ENCODE assay signal across 21 cellular contexts in the genomic region with DNA sequence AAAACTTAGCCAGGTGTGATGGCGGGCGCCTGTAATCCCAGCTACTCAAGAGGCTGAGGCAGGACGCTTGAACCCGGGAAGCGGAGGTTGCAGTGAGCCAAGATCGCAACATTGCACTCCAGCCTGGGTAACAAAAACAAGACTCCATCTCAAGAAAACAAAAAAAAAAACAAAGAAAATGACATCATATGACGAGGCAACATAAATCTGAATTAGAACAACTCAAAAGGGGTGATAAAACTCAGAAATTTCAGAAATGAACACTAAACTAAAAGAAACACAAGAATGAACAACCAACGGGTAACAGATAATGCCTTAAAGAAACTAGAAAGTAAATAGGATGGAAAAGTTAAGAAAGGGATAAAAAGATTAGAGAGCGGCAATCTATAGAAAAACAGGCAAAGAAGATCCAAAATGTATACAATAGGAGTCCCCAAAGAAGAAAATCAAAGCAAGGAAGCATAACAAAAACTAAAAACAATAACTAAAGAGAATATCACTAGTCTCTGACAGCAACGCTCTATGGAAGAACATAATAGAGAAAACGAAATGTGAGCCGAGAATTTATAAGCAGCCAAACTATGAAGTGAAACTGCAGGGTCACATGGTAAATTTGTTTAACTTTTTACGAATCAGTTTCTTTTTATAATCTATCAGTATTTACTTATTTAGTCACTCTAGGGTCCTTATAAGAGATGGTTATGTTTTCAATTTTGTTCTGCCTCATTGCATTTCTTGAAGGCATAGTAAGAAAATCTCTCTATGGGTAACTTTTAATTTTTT.
"Had no signal": no experiment of that assay in that cellular context is flagged by ENCODE, and none has a peak within 500 bp of the region (broad histone marks: within the 10 kb centered on the region; RNA-seq: fewer than 3 reads in every experiment).

No MANE protein-coding gene starts in this region.

- H3K36me3 ChIP-seq: adrenal gland, breast epithelium, gastrocnemius medialis, heart left ventricle, upper lobe of right lung had no signal

- ATAC-seq: activated naive CD4-positive, alpha-beta T cell treated with anti-CD3 and anti-CD28 coated beads, Interleukin-2, amount 50 U/mL, for 72 hours; activated T-cell treated with anti-CD3 and anti-CD28 coated beads, Interleukin-2, amount 50 U/mL, for 72 hours; gastrocnemius medialis; heart left ventricle; left lobe of liver; psoas muscle; right cardiac atrium; upper lobe of right lung had no signal

- H3K27me3 Mint-ChIP-seq: activated CD4-positive, alpha-beta T cell treated with anti-CD3 and anti-CD28 coated beads, Interleukin-2, amount 10 ng/mL, durations not matched to agents 7 days and 5 days had no signal

- H3K4me3 ChIP-seq: adrenal gland, breast epithelium, coronary artery, gastrocnemius medialis, heart left ventricle, psoas muscle, skin epidermis, testis, upper lobe of right lung had no signal

- H3K27me3 ChIP-seq: adrenal gland, breast epithelium, gastrocnemius medialis, heart left ventricle, testis, upper lobe of right lung had no signal

- DNase-seq: activated CD4-positive, alpha-beta T cell treated with anti-CD3 and anti-CD28 coated beads, Interleukin-2, amount 10 ng/mL, durations not matched to agents 7 days and 5 days; activated CD4-positive, CD25-positive, alpha-beta regulatory T cell; activated CD8-positive, alpha-beta memory T cell treated with anti-CD3 and anti-CD28 coated beads, Interleukin-2, amount 50 U/mL, for 4 hours; activated effector memory CD4-positive, alpha-beta T cell treated with anti-CD3 and anti-CD28 coated beads, Interleukin-2, amount 50 U/mL, for 16 hours; activated T-cell treated with anti-CD3 and anti-CD28 coated beads, Interleukin-2, amount 50 U/mL, for 72 hours; adrenal gland; gastrocnemius medialis; heart left ventricle; kidney; midbrain; psoas muscle; right cardiac atrium; stimulated activated CD4-positive, alpha-beta T cell treated with anti-CD3 and anti-CD28 coated beads, Interleukin-15, amount 100 ng/mL, for 24 hours; stimulated activated CD4-positive, alpha-beta T cell treated with anti-CD3 and anti-CD28 coated beads, Interleukin-2, amount 100 ng/mL, for 48 hours; testis; upper lobe of right lung had no signal

- H3K27ac Mint-ChIP-seq: activated CD4-positive, alpha-beta T cell treated with anti-CD3 and anti-CD28 coated beads, Interleukin-2, amount 10 ng/mL, durations not matched to agents 7 days and 5 days; activated naive CD4-positive, alpha-beta T cell treated with anti-CD3 and anti-CD28 coated beads, Interleukin-2, amount 50 U/mL, for 72 hours; activated T-cell treated with anti-CD3 and anti-CD28 coated beads, Interleukin-2, amount 50 U/mL, for 72 hours had no signal

- H3K9me3 ChIP-seq: adrenal gland, gastrocnemius medialis, testis had no signal

- H3K27ac ChIP-seq: adrenal gland, breast epithelium, coronary artery, gastrocnemius medialis, heart left ventricle, psoas muscle, skin epidermis, testis, upper lobe of right lung had no signal

- H3K4me1 ChIP-seq: breast epithelium, testis had no signal

- H3K4me3 Mint-ChIP-seq: activated CD4-positive, alpha-beta T cell treated with anti-CD3 and anti-CD28 coated beads, Interleukin-2, amount 10 ng/mL, durations not matched to agents 7 days and 5 days; activated T-cell treated with anti-CD3 and anti-CD28 coated beads, Interleukin-2, amount 50 U/mL, for 72 hours had no signal
